In genomic region chr1:54887665-54888071, GRCh38 we compare ENCODE assay signal across 8 cellular contexts. TPM values are rescaled to one million over a fixed set of nuclear protein-coding genes. Genes with fewer than 3 reads are reported as not detected.
A peak's percentile ranks its signal among the peaks of the same experiment; 100 is the strongest.
DNase-seq lines count a peak whose midpoint lies in the region; ATAC-seq and TF ChIP-seq lines count a peak whose summit lies in the region.

No MANE protein-coding gene starts in this region.

- intact Hi-C loops in esophagus squamous epithelium (cut with DNase I) (loop anchor here (10.0 kb wide), 1 partner anchor 57 kb away; no protein-coding TSS in a partner anchor), natural killer cell (cut with micrococcal nuclease) (no loop called here)

- H3K36me3 Mint-ChIP-seq in natural killer cell = no peaks in the 10 kb centered on the region

- H3K4me1 ChIP-seq in SJSA1 (replicated peaks) (peaks cover 31% of the 10 kb centered on the region), esophagus squamous epithelium (peaks cover 18 to 64% (median 26%) of the 10 kb centered on the region in 3 donors)

- H3K27ac ChIP-seq in SJSA1 (no peak overlapping the region), esophagus squamous epithelium (peak overlapping the region; percentile 83 to 93 (median 90))

- WGBS in esophagus squamous epithelium, 2 donors = 19 to 33% methylated on average over 2 to 8 of the region's 8 CpGs

- in situ Hi-C loops in ACHN (cut with HindIII; ENCODE audit: low pct_ligation_motif_present, low pct_unique_long_range_greater_than_20kb, low sequenced_read_pairs) = no loop called here

- peaks cover 5% of the 10 kb centered on the region; the same call in 1 of the 2 replicates for H3K36me3 ChIP-seq in SJSA1
- H3K36me3 ChIP-seq in esophagus squamous epithelium = peaks cover 0 to 12% (median 0%) of the 10 kb centered on the region in 3 donors

- peak overlapping the region; percentile 94 for H3K4me3 Mint-ChIP-seq in natural killer cell

- H3K4me3 ChIP-seq in SJSA1 = peak overlapping the region; percentile 69
- peak overlapping the region; percentile 74 to 92 (median 80) for H3K4me3 ChIP-seq in esophagus squamous epithelium

- TF ChIP-seq CTCF in esophagus squamous epithelium (IDR thresholded peaks at IDR 0.05) (no peak), natural killer cell (IDR thresholded peaks at IDR 0.05) (no peak)

- TF ChIP-seq POLR2A in esophagus squamous epithelium (IDR thresholded peaks at IDR 0.05) (no peak), erythroblast (IDR thresholded peaks at IDR 0.05; ENCODE audit: low read length) (no peak)

- H3K4me1 Mint-ChIP-seq in natural killer cell = peaks cover 51 to 52% of the 10 kb centered on the region in 2 donors

- H3K27me3 Mint-ChIP-seq in natural killer cell (ENCODE audit: low read depth in 2 of 2) = peaks cover 7 to 11% of the 10 kb centered on the region in 2 donors

- ATAC-seq in GM21723 (IDR thresholded peaks at IDR 0.05; ENCODE audit: unreplicated experiment) (peak; percentile 2), natural killer cell (no peak), GM18511 (IDR thresholded peaks at IDR 0.05; ENCODE audit: unreplicated experiment) (no peak), HG03280 (IDR thresholded peaks at IDR 0.05; ENCODE audit: unreplicated experiment) (no peak)

- H3K27me3 ChIP-seq in SJSA1 (replicated peaks) = no peaks in the 10 kb centered on the region
- H3K27me3 ChIP-seq in esophagus squamous epithelium = no peaks in the 10 kb centered on the region

- no peaks in the 10 kb centered on the region for H3K9me3 Mint-ChIP-seq in natural killer cell

- peak; percentile 62 for DNase-seq in ACHN
- peak in 1 of 2 experiments; percentile 28 for DNase-seq in SJSA1 (ENCODE audit: low read depth in 1 of 2, low spot score in 2 of 2)
- no peak for DNase-seq in esophagus squamous epithelium (lab: John Stamatoyannopoulos, UW)
- no peak for DNase-seq in natural killer cell
- no peak for DNase-seq in erythroblast (lab: John Stamatoyannopoulos, UW)

- peak overlapping the region; percentile 62 to 68 for H3K27ac Mint-ChIP-seq in natural killer cell

- H3K9me3 ChIP-seq in SJSA1 (replicated peaks) (no peaks in the 10 kb centered on the region), esophagus squamous epithelium (no peaks in the 10 kb centered on the region)

RNA-seq across cellular contexts. Expression of gene DHCR24, which starts 0.7 kb away (rescaled TPM):
- total RNA-seq in SJSA1 (2014; rRNA removed; shearing (Covaris generic)) = 42.9 and 65.8 TPM in 2 replicates
- 100 to 1,000 TPM; 285 to 499 (median 340) TPM for total RNA-seq in esophagus squamous epithelium
- total RNA-seq in natural killer cell = 10 to 100 TPM in 2 of 3 donors, 1 to 10 TPM in 1; 8.7 to 17.2 (median 10.4) TPM
